ENCODE assay signal across 8 cellular contexts in the genomic region with DNA sequence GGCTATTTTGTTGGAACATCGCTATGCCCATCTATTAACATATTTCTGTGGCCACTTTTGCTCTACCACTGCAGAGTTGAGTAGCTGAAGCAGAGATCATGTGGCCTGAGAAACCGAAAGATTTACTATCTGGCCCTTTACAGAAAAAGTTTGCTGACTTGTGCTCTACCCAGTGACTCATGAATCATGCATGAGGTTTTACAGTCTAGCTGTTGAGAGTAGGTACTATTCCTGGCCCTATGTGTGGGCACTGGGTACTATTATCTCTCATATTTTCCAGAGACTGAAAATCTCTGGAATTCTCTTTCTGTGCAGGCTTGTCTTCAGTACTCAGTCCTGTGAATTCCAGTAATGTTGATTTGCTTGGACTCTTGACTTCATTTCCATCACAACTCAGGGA.
DNase-seq lines count a peak whose midpoint lies in the region; ATAC-seq, FAIRE-seq and TF ChIP-seq lines count a peak whose summit lies in the region.
"Not testable (repeated sequence)": the region's sequence is repeated elsewhere in the genome, so short reads cannot be mapped to it uniquely, and the experiment has no call there.

No MANE protein-coding gene starts in this region.

- not testable (repeated sequence) for H3K9me3 ChIP-seq in keratinocyte (ENCODE audit: control insufficient read depth, low read depth, low read length); smooth muscle cell (replicated peaks; ENCODE audit: low read depth)

- H2AFZ ChIP-seq in keratinocyte (ENCODE audit: control insufficient read depth, low read length); smooth muscle cell (ENCODE audit: low read depth): not testable (repeated sequence)

- dilution Hi-C loops in keratinocyte (cut with MboI; ENCODE audit: extremely low pct_ligation_motif_present, low sequenced_read_pairs), result not testable (repeated sequence)

- FAIRE-seq in GM12891 (lab: Jason Lieb, UNC), result peak; percentile 57
- FAIRE-seq in bronchial epithelial cell (lab: Jason Lieb, UNC), result peak; percentile 91
- FAIRE-seq in keratinocyte (lab: Jason Lieb, UNC), result peak; percentile 99

- not testable (repeated sequence) for H3K9me1 ChIP-seq in keratinocyte (ENCODE audit: control insufficient read depth, extremely low read depth, insufficient read depth, low read length)

- H3K4me3 ChIP-seq in bronchial epithelial cell (ENCODE audit: low read depth, low read length); fibroblast of the aortic adventitia (ENCODE audit: low read depth, low read length); keratinocyte (ENCODE audit: control insufficient read depth in 2 of 3, extremely low read depth in 1 of 3, insufficient read depth in 2 of 3, low read depth in 1 of 3, low read length in 3 of 3); smooth muscle cell: not testable (repeated sequence)

- TF ChIP-seq POLR2A in GM12891 (IDR thresholded peaks at IDR 0.05; ENCODE audit: low read depth, low read length), result not testable (repeated sequence)

- H3F3A ChIP-seq in smooth muscle cell (ENCODE audit: low read depth), result not testable (repeated sequence)

- H4K20me1 ChIP-seq in keratinocyte (ENCODE audit: control insufficient read depth, extremely low read depth, insufficient read depth, low read length); smooth muscle cell (ENCODE audit: low read depth): not testable (repeated sequence)

- not testable (repeated sequence) for H3K27me3 ChIP-seq in bronchial epithelial cell (ENCODE audit: control insufficient read depth, insufficient read depth, low read length); keratinocyte (ENCODE audit: control insufficient read depth, extremely low read depth, insufficient read depth, low read length); smooth muscle cell (ENCODE audit: low read depth)

- peak; percentile 100 for ATAC-seq in SK-N-SH treated with all-trans-retinoic acid at 6 μM for 48 hours

- not testable (repeated sequence) for H3K9ac ChIP-seq in keratinocyte (ENCODE audit: control insufficient read depth, extremely low read depth, insufficient read depth, low read length); smooth muscle cell (ENCODE audit: low read depth)

- not testable (repeated sequence) for TF ChIP-seq CTCF in bronchial epithelial cell (IDR thresholded peaks at IDR 0.05; ENCODE audit: insufficient read depth, low read length, severe bottlenecking); fibroblast of the aortic adventitia (IDR thresholded peaks at IDR 0.05; ENCODE audit: insufficient read depth, low read length); keratinocyte (optimal IDR thresholded peaks at IDR 0.05 in 1 of 3, IDR thresholded peaks at IDR 0.05 in 1 of 3, conservative IDR thresholded peaks at IDR 0.05 in 1 of 3; ENCODE audit: extremely low read depth in 1 of 3, insufficient read depth in 2 of 3, low read length in 3 of 3); smooth muscle cell (IDR thresholded peaks at IDR 0.05; ENCODE audit: borderline replicate concordance, insufficient read depth, poor library complexity, severe bottlenecking)

- WGBS in smooth muscle cell (ENCODE audit: low lambda C conversion rate), result 19% methylated on average over 2 of the region's 2 CpGs

- DNase-seq in AG08396 (ENCODE audit: low spot score), result peak; percentile 3
- DNase-seq in GM12891 (ENCODE audit: insufficient read length, low spot score); keratinocyte (ENCODE audit: low read depth, low spot score); smooth muscle cell (lab: John Stamatoyannopoulos, UW; ENCODE audit: unreplicated experiment): not testable (repeated sequence)
- peak; percentile 36 for DNase-seq in LHCN-M2 (ENCODE audit: low read depth)
- peak; percentile 1 for DNase-seq in bronchial epithelial cell (ENCODE audit: low read depth)
- DNase-seq in fibroblast of the aortic adventitia (ENCODE audit: low read depth), result peak; percentile 28

- H3K36me3 ChIP-seq in bronchial epithelial cell (ENCODE audit: control insufficient read depth, insufficient read depth, low read length); keratinocyte (ENCODE audit: control insufficient read depth in 2 of 2, extremely low read depth in 1 of 2, insufficient read depth in 2 of 2, low read length in 2 of 2); smooth muscle cell (ENCODE audit: low read depth): not testable (repeated sequence)

- H3K4me2 ChIP-seq in keratinocyte (ENCODE audit: control insufficient read depth, extremely low read depth, insufficient read depth, low read depth, low read length), result not testable (repeated sequence)
- H3K4me2 ChIP-seq in smooth muscle cell, result peak overlapping the region; percentile 27

- H3K4me1 ChIP-seq in keratinocyte (ENCODE audit: control insufficient read depth, extremely low read depth, insufficient read depth, low read length); smooth muscle cell (ENCODE audit: low read depth): not testable (repeated sequence)

- H3K79me2 ChIP-seq in keratinocyte (ENCODE audit: control insufficient read depth, insufficient read depth, low read length); smooth muscle cell (ENCODE audit: low read depth): not testable (repeated sequence)

- not testable (repeated sequence) for H3K27ac ChIP-seq in keratinocyte (ENCODE audit: control insufficient read depth, insufficient read depth, low read length)
- peak overlapping the region; percentile 78 for H3K27ac ChIP-seq in smooth muscle cell (ENCODE audit: low read depth)
